In genomic region chr6:12359051-12359450, GRCh38 we compare ENCODE assay signal across 18 cellular contexts.
"Had no signal": no experiment of that assay in that cellular context is flagged by ENCODE, and none has a peak within 500 bp of the region (broad histone marks: within the 10 kb centered on the region; RNA-seq: fewer than 3 reads in every experiment).

No MANE protein-coding gene starts in this region.

- H3K4me3 ChIP-seq: esophagus squamous epithelium, left ventricle myocardium inferior, mucosa of descending colon, tibial artery, vagina had no signal

- H3K9me3 ChIP-seq: esophagus squamous epithelium, left ventricle myocardium inferior, mucosa of descending colon, neutrophil, tibial artery, vagina had no signal

- H3K27ac ChIP-seq: brain microvascular endothelial cell, esophagus squamous epithelium, left ventricle myocardium inferior, neutrophil, tibial artery, vagina had no signal

- ATAC-seq: mucosa of descending colon; naive thymus-derived CD8-positive, alpha-beta T cell; stimulated activated naive B cell treated with anti-CD40 and anti-IgM and Interleukin-4, amounts not matched to agents 10 μg/mL and 1 μg/mL and 100 μg/mL, for 72 hours had no signal

- H3K4me1 ChIP-seq: vagina had no signal

- H3K27me3 ChIP-seq: brain microvascular endothelial cell, esophagus squamous epithelium, neutrophil, tibial artery, vagina had no signal

- H3K36me3 ChIP-seq: brain microvascular endothelial cell, esophagus squamous epithelium, left ventricle myocardium inferior, neutrophil, tibial artery, vagina had no signal

- DNase-seq: activated B cell treated with CpG ODN at 0.5 μM for 24 hours; activated CD4-positive, alpha-beta T cell treated with anti-CD3 and anti-CD28 coated beads, Interleukin-2, amount 10 ng/mL, durations not matched to agents 24 days and 14 days; activated naive CD4-positive, alpha-beta T cell treated with Interleukin-2 at 50 U/mL for 16 hours; anterior cingulate cortex; brain microvascular endothelial cell; cortex of kidney; effector CD8-positive, alpha-beta T cell; esophagus squamous epithelium; glutamatergic neuron; left ventricle myocardium inferior; mucosa of descending colon; naive thymus-derived CD8-positive, alpha-beta T cell; posterior cingulate gyrus; retina; stimulated activated naive B cell treated with anti-CD40 and anti-IgM and Interleukin-4, amounts not matched to agents 10 μg/mL and 1 μg/mL and 100 μg/mL, for 72 hours; tibial artery had no signal
